ENCODE assay signal across 21 cellular contexts in genomic region chr3:141776376-141776775, GRCh38. TPM values are rescaled to one million over a fixed set of nuclear protein-coding genes. Genes with fewer than 3 reads are reported as not detected.
DNase-seq lines count a peak whose midpoint lies in the region; ATAC-seq and TF ChIP-seq lines count a peak whose summit lies in the region.
"Had no signal": no experiment of that assay in that cellular context is flagged by ENCODE, and none has a peak within 500 bp of the region (broad histone marks: within the 10 kb centered on the region; RNA-seq: fewer than 3 reads in every experiment).

No MANE protein-coding gene starts in this region.

- no peak for TF ChIP-seq POLR2A in esophagus muscularis mucosa (IDR thresholded peaks at IDR 0.05; ENCODE audit: low read depth)

- H3K36me3 ChIP-seq in GM23338 (ENCODE audit: insufficient read depth) (no peaks in the 10 kb centered on the region), esophagus muscularis mucosa (no peaks in the 10 kb centered on the region), neural progenitor cell (no peaks in the 10 kb centered on the region)
- H3K36me3 ChIP-seq: BLaER1, HAP-1 had no signal

- H3F3A ChIP-seq in GM23338 (replicated peaks; ENCODE audit: low read depth), result no peaks in the 10 kb centered on the region
- H3F3A ChIP-seq in neural progenitor cell (ENCODE audit: low read depth), result no peaks in the 10 kb centered on the region

- 93% methylated on average over 14 of the region's 14 CpGs for WGBS in esophagus muscularis mucosa

- no peak for DNase-seq in GM23338 (ENCODE audit: low spot score)
- peak; percentile 62 for DNase-seq in esophagus muscularis mucosa (ENCODE audit: extremely low spot score)
- no peak for DNase-seq in neural progenitor cell (ENCODE audit: low spot score)
- DNase-seq in stimulated activated CD4-positive, alpha-beta T cell treated with anti-CD3 and anti-CD28 coated beads, Interleukin-2, amount 100 ng/mL, for 24 hours, result no peak
- DNase-seq: CD4-positive, CD25-positive, alpha-beta regulatory T cell; CD8-positive, alpha-beta T cell; DMS53; DMS79 treated with DMSO at 0.1 percent for 48 hours; GF-D8; GOT3; HFFc6 had no signal

- H4K20me1 ChIP-seq in GM23338 (replicated peaks; ENCODE audit: insufficient read depth) (no peaks in the 10 kb centered on the region), neural progenitor cell (ENCODE audit: low read depth) (no peaks in the 10 kb centered on the region)
- H4K20me1 ChIP-seq: BLaER1 had no signal

- H3K27me3 Mint-ChIP-seq in GM23338 (ENCODE audit: insufficient read depth, low read depth, poor library complexity) (peaks cover 8% of the 10 kb centered on the region), neural progenitor cell (ENCODE audit: insufficient read depth, low read depth) (peaks cover 2% of the 10 kb centered on the region)
- H3K27me3 Mint-ChIP-seq: B cell had no signal

- H3K4me3 Mint-ChIP-seq in GM23338 (no peak overlapping the region), neural progenitor cell (no peak overlapping the region)
- H3K4me3 Mint-ChIP-seq: B cell; CD4-positive, CD25-positive, alpha-beta regulatory T cell; CD8-positive, alpha-beta T cell; HFFc6 had no signal

- H3K9me3 Mint-ChIP-seq in GM23338 (0 out of 3 replicates have a peak, but pooled peaks cover 2% of the 10 kb centered on the region), neural progenitor cell (peaks cover 2% of the 10 kb centered on the region)
- H3K9me3 Mint-ChIP-seq: CD8-positive, alpha-beta T cell; HFFc6 had no signal

- no peaks in the 10 kb centered on the region for H3K79me2 ChIP-seq in GM23338 (replicated peaks; ENCODE audit: insufficient read depth)
- no peaks in the 10 kb centered on the region for H3K79me2 ChIP-seq in neural progenitor cell (ENCODE audit: low read depth)

- H3K4me3 ChIP-seq in GM23338, result no peak overlapping the region
- no peak overlapping the region for H3K4me3 ChIP-seq in esophagus muscularis mucosa
- H3K4me3 ChIP-seq in neural progenitor cell, result no peak overlapping the region
- H3K4me3 ChIP-seq: BLaER1, HAP-1 had no signal

- no peak for TF ChIP-seq CTCF in GM23338 (conservative IDR thresholded peaks at IDR 0.05; ENCODE audit: low read depth in 2 of 2)
- TF ChIP-seq CTCF in esophagus muscularis mucosa (IDR thresholded peaks at IDR 0.05), result no peak
- TF ChIP-seq CTCF in neural progenitor cell (IDR thresholded peaks at IDR 0.05), result no peak

- H3K4me1 Mint-ChIP-seq in GM23338 (no peaks in the 10 kb centered on the region), neural progenitor cell (peaks cover 7% of the 10 kb centered on the region)
- H3K4me1 Mint-ChIP-seq: B cell; CD4-positive, CD25-positive, alpha-beta regulatory T cell had no signal

- intact Hi-C loops in esophagus muscularis mucosa (cut with DNase I), result no loop called here

- H3K27me3 ChIP-seq in GM23338 (ENCODE audit: insufficient read depth) (no peaks in the 10 kb centered on the region), esophagus muscularis mucosa (peaks cover 0 to 8% (median 0%) of the 10 kb centered on the region in 4 donors), neural progenitor cell (no peaks in the 10 kb centered on the region)
- H3K27me3 ChIP-seq: BLaER1 had no signal

- H3K4me1 ChIP-seq in GM23338 (ENCODE audit: insufficient read depth), result no peaks in the 10 kb centered on the region
- H3K4me1 ChIP-seq in esophagus muscularis mucosa, result no peaks in the 10 kb centered on the region
- H3K4me1 ChIP-seq in neural progenitor cell, result no peaks in the 10 kb centered on the region
- H3K4me1 ChIP-seq: BLaER1, HAP-1 had no signal

- H2AFZ ChIP-seq in GM23338 (peak overlapping the region; percentile 66; the same call in 1 of the 2 replicates), neural progenitor cell (replicated peaks) (no peak overlapping the region)

- no peak for ATAC-seq in GM23338
- ATAC-seq in HG03135 (IDR thresholded peaks at IDR 0.05; ENCODE audit: unreplicated experiment), result no peak
- ATAC-seq in HG03432 (IDR thresholded peaks at IDR 0.05; ENCODE audit: unreplicated experiment), result no peak
- ATAC-seq: CD8-positive, alpha-beta T cell had no signal

- H3K36me3 Mint-ChIP-seq in GM23338 (ENCODE audit: low read depth) (no peaks in the 10 kb centered on the region), neural progenitor cell (no peaks in the 10 kb centered on the region)
- H3K36me3 Mint-ChIP-seq: CD8-positive, alpha-beta T cell had no signal

- H3K4me2 ChIP-seq in GM23338 (no peak overlapping the region), neural progenitor cell (no peak overlapping the region)
- H3K4me2 ChIP-seq: BLaER1 had no signal

- no peaks in the 10 kb centered on the region for H3K9me2 ChIP-seq in GM23338 (ENCODE audit: insufficient read depth)

- no peak overlapping the region for H3K9ac ChIP-seq in neural progenitor cell
- H3K9ac ChIP-seq: BLaER1 had no signal

- H3K27ac Mint-ChIP-seq in GM23338 (no peak overlapping the region), neural progenitor cell (peak overlapping the region; percentile 24)
- H3K27ac Mint-ChIP-seq: B cell; CD4-positive, CD25-positive, alpha-beta regulatory T cell; CD8-positive, alpha-beta T cell; HFFc6 had no signal

- no peak overlapping the region for H3K27ac ChIP-seq in GM23338 (ENCODE audit: low read depth)
- H3K27ac ChIP-seq in esophagus muscularis mucosa (replicated peaks in 1 of 4), result no peak overlapping the region
- no peak overlapping the region for H3K27ac ChIP-seq in neural progenitor cell
- H3K27ac ChIP-seq: 22Rv1, BLaER1, C4-2B had no signal

- TF ChIP-seq EP300 in esophagus muscularis mucosa (IDR thresholded peaks at IDR 0.05), result no peak

- no peaks in the 10 kb centered on the region for H3K9me3 ChIP-seq in esophagus muscularis mucosa
- H3K9me3 ChIP-seq in neural progenitor cell (ENCODE audit: low read depth), result no peaks in the 10 kb centered on the region
- H3K9me3 ChIP-seq: BLaER1, HAP-1 had no signal

TF ChIP-seq in GM23338, 12 proteins besides CTCF, POLR2A, EP300 and RAD21 (continues in another document):
- TF ChIP-seq ETS1 (IDR thresholded peaks at IDR 0.05), result no peak
- TF ChIP-seq CREB1 (CRISPR knock-in tag; IDR thresholded peaks at IDR 0.05; ENCODE audit: low read depth), result no peak

RNA-seq across cellular contexts. Expression of gene GRK7, which starts 13.2 kb away (rescaled TPM):
- not detected in 2 replicates for total RNA-seq in GM23338 (2014; rRNA removed; shearing (Covaris generic))
- polyA plus RNA-seq in GM23338 (2016; fragmentation: Nextera tagmentation; extraction: Ambion mirVana), result not detected in 2 replicates
- total RNA-seq in esophagus muscularis mucosa (under 1 TPM in 1 of 4 donors, not detected in 3; 0.11 TPM), neural progenitor cell (ENCODE audit: low replicate concordance) (0.03 TPM in 1 of 2 replicates, not detected in the other)
- total RNA-seq: B cell; CD4-positive, CD25-positive, alpha-beta regulatory T cell; Daoy; G401; HFFc6 had no signal
- polyA plus RNA-seq: AG04450 had no signal

RNA-seq across cellular contexts. Expression of gene RNF7, which starts 38.3 kb away (rescaled TPM):
- total RNA-seq in GM23338 (2014; rRNA removed; shearing (Covaris generic)), result 156 and 173 TPM in 2 replicates
- polyA plus RNA-seq in GM23338 (2016; fragmentation: Nextera tagmentation; extraction: Ambion mirVana), result 254 and 256 TPM in 2 replicates
- total RNA-seq in esophagus muscularis mucosa, result 100 to 1,000 TPM in 1 of 4 donors, 10 to 100 TPM in 3; 47.2 to 107 (median 80.2) TPM
- 105 and 114 TPM in 2 replicates for total RNA-seq in neural progenitor cell (ENCODE audit: low replicate concordance)
